In the genomic region with DNA sequence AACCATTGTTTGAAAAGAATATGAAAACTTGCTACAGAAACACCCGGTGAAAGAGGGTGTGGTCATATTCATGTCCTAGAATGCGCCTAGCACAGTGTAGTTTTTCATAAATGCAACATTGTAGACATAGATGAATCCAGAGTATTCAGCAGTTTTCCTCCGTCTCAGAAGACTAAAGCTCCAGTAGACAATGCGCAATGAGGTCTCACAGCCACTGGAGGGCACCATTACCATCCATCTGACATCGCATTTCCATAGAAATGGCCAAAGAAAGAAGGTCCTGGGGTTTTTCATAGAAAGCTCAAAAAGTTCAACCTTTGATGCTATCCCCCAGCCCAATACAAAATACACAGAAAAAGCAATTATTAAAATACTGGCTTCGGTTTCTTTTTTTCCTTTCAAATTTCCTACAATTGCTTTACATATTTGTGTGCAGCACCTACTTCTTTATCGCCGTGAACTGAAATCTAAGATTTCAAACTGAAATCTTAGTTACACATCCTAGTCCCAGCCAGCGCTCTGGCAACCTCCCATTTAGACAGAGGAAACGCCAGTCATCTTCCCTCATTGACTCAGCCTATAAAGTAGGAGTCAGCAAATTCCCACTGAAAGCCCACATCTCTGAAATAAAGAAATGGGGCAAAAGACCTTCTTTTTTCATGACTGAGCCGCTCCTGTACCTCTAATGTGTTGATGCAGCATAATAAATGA, we compare ENCODE assay signal across 8 cellular contexts. TPM values are rescaled to one million over a fixed set of nuclear protein-coding genes. Genes with fewer than 3 reads are reported as not detected.
DNase-seq lines count a peak whose midpoint lies in the region; ATAC-seq, FAIRE-seq and TF ChIP-seq lines count a peak whose summit lies in the region.

No MANE protein-coding gene starts in this region.

- no peaks in the 10 kb centered on the region for H3K4me1 ChIP-seq in OCI-LY7 (ENCODE audit: insufficient read depth, low read length, poor library complexity, severe bottlenecking)
- peaks cover 13% of the 10 kb centered on the region for H3K4me1 ChIP-seq in foreskin keratinocyte
- H3K4me1 ChIP-seq in pancreas = no peaks in the 10 kb centered on the region

- ATAC-seq in foreskin keratinocyte (no peak), pancreas (peak in 3 of 4 donors; percentile 21 to 42 (median 29)), GM21367 (IDR thresholded peaks at IDR 0.05; ENCODE audit: unreplicated experiment) (no peak), GM21515 (IDR thresholded peaks at IDR 0.05; ENCODE audit: unreplicated experiment) (no peak)

- POLR2A ChIA-PET in OCI-LY7 (lab: Charles Lee) = no interaction called here

- no peaks in the 10 kb centered on the region for H3K27me3 ChIP-seq in foreskin keratinocyte
- peaks cover 0 to 14% (median 4%) of the 10 kb centered on the region in 4 donors for H3K27me3 ChIP-seq in pancreas

- H3K79me2 ChIP-seq in OCI-LY7 (ENCODE audit: insufficient read depth, low read depth, low read length) = no peaks in the 10 kb centered on the region

- H3K36me3 ChIP-seq in OCI-LY7 (ENCODE audit: insufficient read depth, low read length) (no peaks in the 10 kb centered on the region), pancreas (no peaks in the 10 kb centered on the region)

- no peak overlapping the region for H3K27ac ChIP-seq in OCI-LY7 (ENCODE audit: low read depth, low read length, poor library complexity, severe bottlenecking)
- no peak overlapping the region for H3K27ac ChIP-seq in foreskin keratinocyte
- no peak overlapping the region for H3K27ac ChIP-seq in pancreas

- no peak for FAIRE-seq in pancreas (lab: Jason Lieb, UNC)

- WGBS in pancreas, 2 donors = 22 to 24% methylated on average over 11 of the region's 11 CpGs

- TF ChIP-seq CTCF in OCI-LY7 (conservative IDR thresholded peaks at IDR 0.05; ENCODE audit: low read length) (peak; percentile 97), foreskin keratinocyte (conservative IDR thresholded peaks at IDR 0.05) (peak; percentile 93), pancreas (IDR thresholded peaks at IDR 0.05) (peak; percentile 68 to 81 (median 76))

- no TSS peak for BruUV-seq in OCI-LY7 (replicated peaks; lab: Mats Ljungman, UMichigan)

- H3K4me3 ChIP-seq in OCI-LY7 (ENCODE audit: low read depth, low read length, poor library complexity, severe bottlenecking) (no peak overlapping the region), pancreas (no peak overlapping the region)

- intact Hi-C loops in OCI-LY7 (cut with micrococcal nuclease; ENCODE audit: unreplicated experiment) (loop anchor here (2.0 kb wide), 1 partner anchor 480 kb away; no protein-coding TSS in a partner anchor), pancreas (cut with DNase I) (no loop called here)

- CTCF ChIA-PET in OCI-LY7 (lab: Charles Lee; ENCODE audit: unreplicated experiment) = no interaction called here

- no peaks in the 10 kb centered on the region for H3K9me2 ChIP-seq in OCI-LY7 (ENCODE audit: insufficient read depth, low read length)

- no peak overlapping the region for H3K4me2 ChIP-seq in OCI-LY7 (ENCODE audit: low read length)

- no peaks in the 10 kb centered on the region for H4K20me1 ChIP-seq in OCI-LY7 (ENCODE audit: insufficient read depth, low read length)

- DNase-seq in DMS114 treated with DMSO at 0.1 percent for 48 hours (lab: John Stamatoyannopoulos, UW; ENCODE audit: unreplicated experiment) (peak; percentile 67), HUDEP-2 (lab: John Stamatoyannopoulos, UW; ENCODE audit: unreplicated experiment in 76 of 76) (peak in 48 of 76 experiments; percentile 5 to 62 (median 33)), OCI-LY7 (ENCODE audit: low spot score) (peak; percentile 66), foreskin keratinocyte (no peak), pancreas (peak in 4 of 6 donors; percentile 40 to 69 (median 42))
- DNase-seq in activated T-helper 9 cell treated with anti-CD3 and anti-CD28 coated beads, Interleukin-2, amount 50 U/mL, for 16 hours (ENCODE audit: low read depth) = peak; percentile 36

- no peaks in the 10 kb centered on the region for H3K9me3 ChIP-seq in OCI-LY7 (ENCODE audit: low read length)
- H3K9me3 ChIP-seq in pancreas = no peaks in the 10 kb centered on the region

- no peak overlapping the region for H2AFZ ChIP-seq in OCI-LY7 (ENCODE audit: low read length)

RNA-seq across cellular contexts. Expression of gene CD58, which starts 3.9 kb away (rescaled TPM):
- not detected in 2 replicates for total RNA-seq in OCI-LY7 (2014; rRNA removed; shearing (Covaris generic))
- total RNA-seq in OCI-LY7 (2022) (1.8 and 3.3 TPM in 2 replicates), foreskin keratinocyte (14.4 and 14.5 TPM in 2 replicates), pancreas (1 to 10 TPM; 1.7 to 9.1 (median 3.1) TPM)
- polyA plus RNA-seq in foreskin keratinocyte (13.4 and 13.6 TPM in 2 replicates), pancreas (1 to 10 TPM; 5.7 to 7.3 TPM)

Comparison
In these comparisons a context has a peak if more than half of its experiments do, and no peak if none do; other contexts are left out.
1. DNase-seq: peak in DMS114 treated with DMSO at 0.1 percent for 48 hours (single experiment), HUDEP-2 (48 of 76), OCI-LY7 (single experiment), activated T-helper 9 cell treated with anti-CD3 and anti-CD28 coated beads, Interleukin-2, amount 50 U/mL, for 16 hours (single experiment) and pancreas (4 of 6); none in foreskin keratinocyte (0 of 2).
2. ATAC-seq: peak in pancreas (3 of 4); none in foreskin keratinocyte (single experiment), GM21367 (single experiment) and GM21515 (single experiment).
3. Peak in every context shown above with its lines, with median percentiles within 50 percentile points of each other: CTCF ChIP-seq.